ENCODE assay signal across 27 cellular contexts in the genomic region with DNA sequence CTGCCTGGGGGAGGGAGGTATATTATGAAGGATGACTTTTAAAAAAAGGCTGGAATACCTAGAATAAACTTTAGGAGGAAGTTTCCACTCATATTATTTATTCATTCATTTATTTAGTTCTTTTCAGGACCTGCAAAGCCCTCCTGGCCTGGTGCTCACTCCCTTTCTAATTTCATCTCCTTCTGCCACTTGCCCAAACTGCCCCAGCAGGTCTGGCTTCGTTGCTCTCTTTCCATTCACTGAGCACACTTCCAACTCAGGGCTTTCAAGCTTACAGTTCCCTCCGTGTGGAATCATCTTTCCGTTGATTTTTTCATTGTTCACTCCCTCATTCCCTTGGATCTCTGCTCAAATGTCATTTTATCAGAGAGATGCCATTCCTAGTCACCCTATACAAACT.
"Had no signal": no experiment of that assay in that cellular context is flagged by ENCODE, and none has a peak within 500 bp of the region (broad histone marks: within the 10 kb centered on the region; RNA-seq: fewer than 3 reads in every experiment).

No MANE protein-coding gene starts in this region.

- H3K79me2 ChIP-seq: hepatocyte had no signal

- H3K27me3 ChIP-seq: cardiac muscle cell, foreskin keratinocyte, hepatocyte, right atrium auricular region, spleen, upper lobe of right lung had no signal

- H3K36me3 Mint-ChIP-seq: immature natural killer cell had no signal

- H3K4me3 Mint-ChIP-seq: activated CD4-positive, alpha-beta T cell treated with anti-CD3 and anti-CD28 coated beads for 36 hours; activated naive CD4-positive, alpha-beta T cell treated with anti-CD3 and anti-CD28 coated beads, Interleukin-2, amount 10 ng/mL, durations not matched to agents 7 days and 5 days; activated T-cell treated with anti-CD3 and anti-CD28 coated beads, Interleukin-2, amount 50 U/mL, for 72 hours; immature natural killer cell; naive B cell; T-cell had no signal

- DNase-seq: activated CD4-positive, alpha-beta T cell treated with anti-CD3 and anti-CD28 coated beads for 36 hours; activated CD4-positive, alpha-beta T cell treated with anti-CD3 and anti-CD28 coated beads, Interleukin-2, amount 50 U/mL, for 4 hours; activated CD8-positive, alpha-beta memory T cell treated with anti-CD3 and anti-CD28 coated beads for 24 hours; activated CD8-positive, alpha-beta memory T cell treated with anti-CD3 and anti-CD28 coated beads, Interleukin-2, amount 50 U/mL, for 48 hours; activated effector memory CD4-positive, alpha-beta T cell treated with Interleukin-2 at 50 U/mL for 16 hours; activated naive CD4-positive, alpha-beta T cell treated with anti-CD3 and anti-CD28 coated beads, Interleukin-2, amount 10 ng/mL, durations not matched to agents 7 days and 5 days; activated T-cell treated with anti-CD3 and anti-CD28 coated beads, Interleukin-2, amount 50 U/mL, for 72 hours; amygdala; cortex of kidney; effector CD4-positive, alpha-beta T cell; erythroblast; foreskin keratinocyte; glutamatergic neuron; immature natural killer cell; kidney glomerular epithelial cell; mesendoderm; naive B cell; spleen; stimulated activated CD4-positive, alpha-beta T cell treated with anti-CD3 and anti-CD28 coated beads, Interleukin-4, amount 100 ng/mL, for 1 hour; stimulated activated naive CD4-positive, alpha-beta T cell treated with Interleukin-2 at 50 U/mL for 16 hours; T-cell; upper lobe of right lung had no signal

- H3K27ac Mint-ChIP-seq: activated CD4-positive, alpha-beta T cell treated with anti-CD3 and anti-CD28 coated beads for 36 hours; activated naive CD4-positive, alpha-beta T cell treated with anti-CD3 and anti-CD28 coated beads, Interleukin-2, amount 10 ng/mL, durations not matched to agents 7 days and 5 days; activated T-cell treated with anti-CD3 and anti-CD28 coated beads, Interleukin-2, amount 50 U/mL, for 72 hours; immature natural killer cell; progenitor cell of endocrine pancreas; T-cell had no signal

- H3K9me3 Mint-ChIP-seq: activated naive CD4-positive, alpha-beta T cell treated with anti-CD3 and anti-CD28 coated beads, Interleukin-2, amount 10 ng/mL, durations not matched to agents 7 days and 5 days; activated T-cell treated with anti-CD3 and anti-CD28 coated beads, Interleukin-2, amount 50 U/mL, for 72 hours; immature natural killer cell had no signal

- H2AFZ ChIP-seq: hepatocyte had no signal

- H3K4me1 Mint-ChIP-seq: activated CD4-positive, alpha-beta T cell treated with anti-CD3 and anti-CD28 coated beads for 36 hours; activated naive CD4-positive, alpha-beta T cell treated with anti-CD3 and anti-CD28 coated beads, Interleukin-2, amount 10 ng/mL, durations not matched to agents 7 days and 5 days; immature natural killer cell; naive B cell; T-cell had no signal

- H3K36me3 ChIP-seq: cardiac muscle cell, right atrium auricular region, spleen, thoracic aorta, upper lobe of right lung had no signal

- H3K4me2 ChIP-seq: hepatocyte had no signal

- ATAC-seq: activated CD4-positive, alpha-beta T cell treated with anti-CD3 and anti-CD28 coated beads for 36 hours; activated T-cell treated with anti-CD3 and anti-CD28 coated beads, Interleukin-2, amount 50 U/mL, for 72 hours; foreskin keratinocyte; T-cell; upper lobe of right lung had no signal

- H3K27me3 Mint-ChIP-seq: activated CD4-positive, alpha-beta T cell treated with anti-CD3 and anti-CD28 coated beads for 36 hours; activated naive CD4-positive, alpha-beta T cell treated with anti-CD3 and anti-CD28 coated beads, Interleukin-2, amount 10 ng/mL, durations not matched to agents 7 days and 5 days; naive B cell; progenitor cell of endocrine pancreas; T-cell had no signal

- H3K27ac ChIP-seq: foreskin keratinocyte, hepatocyte, spleen, thoracic aorta, upper lobe of right lung had no signal

- H3K4me1 ChIP-seq: foreskin keratinocyte had no signal

- H3K4me3 ChIP-seq: cardiac muscle cell, hepatocyte, right atrium auricular region, spleen, thoracic aorta, upper lobe of right lung had no signal

- H3K9me3 ChIP-seq: thoracic aorta, upper lobe of right lung had no signal
